ENCODE assay signal across 8 cellular contexts in genomic region chr16:30761427-30761927, GRCh38. TPM values are rescaled to one million over a fixed set of nuclear protein-coding genes. Genes with fewer than 3 reads are reported as not detected.
DNase-seq lines count a peak whose midpoint lies in the region; ATAC-seq, FAIRE-seq and TF ChIP-seq lines count a peak whose summit lies in the region.

No MANE protein-coding gene starts in this region.

- peaks cover 29% of the 10 kb centered on the region for H3K4me1 Mint-ChIP-seq in activated CD4-positive, alpha-beta memory T cell treated with anti-CD3 and anti-CD28 coated beads, Interleukin-2, amount 10 ng/mL, durations not matched to agents 7 days and 5 days
- peaks cover 29 to 35% of the 10 kb centered on the region in 2 donors for H3K4me1 Mint-ChIP-seq in natural killer cell treated with Interleukin-12 subunit alpha and Interleukin-12 subunit beta and Interleukin-15 and Interleukin-18, amount 100 ng/mL, for 72 hours (ENCODE audit: low read depth in 2 of 2)

- POLR2A ChIA-PET in activated CD4-positive, alpha-beta memory T cell treated with anti-CD3 and anti-CD28 coated beads, Interleukin-2, amount 10 ng/mL, durations not matched to agents 7 days and 5 days (lab: Charles Lee), result interaction anchor here (4.5 kb wide), 1 partner anchor 14 kb away, joined by 28 read pairs; the partner anchor contains the start of gene PHKG2

- FAIRE-seq in GM18507 (lab: Jason Lieb, UNC), result peak; percentile 57

- peak overlapping the region; percentile 97 for H3K4me3 Mint-ChIP-seq in activated CD4-positive, alpha-beta memory T cell treated with anti-CD3 and anti-CD28 coated beads, Interleukin-2, amount 10 ng/mL, durations not matched to agents 7 days and 5 days
- peak overlapping the region; percentile 94 for H3K4me3 Mint-ChIP-seq in natural killer cell treated with Interleukin-12 subunit alpha and Interleukin-12 subunit beta and Interleukin-15 and Interleukin-18, amount 100 ng/mL, for 72 hours

- CTCF ChIA-PET in activated CD4-positive, alpha-beta memory T cell treated with anti-CD3 and anti-CD28 coated beads, Interleukin-2, amount 10 ng/mL, durations not matched to agents 7 days and 5 days (lab: Charles Lee), result no interaction called here

- peak overlapping the region; percentile 88 for H3K27ac Mint-ChIP-seq in activated CD4-positive, alpha-beta memory T cell treated with anti-CD3 and anti-CD28 coated beads, Interleukin-2, amount 10 ng/mL, durations not matched to agents 7 days and 5 days
- H3K27ac Mint-ChIP-seq in natural killer cell treated with Interleukin-12 subunit alpha and Interleukin-12 subunit beta and Interleukin-15 and Interleukin-18, amount 100 ng/mL, for 72 hours, result peak overlapping the region; percentile 71 to 91

- H3K36me3 Mint-ChIP-seq in activated CD4-positive, alpha-beta memory T cell treated with anti-CD3 and anti-CD28 coated beads, Interleukin-2, amount 10 ng/mL, durations not matched to agents 7 days and 5 days (ENCODE audit: low read depth), result peaks cover 39% of the 10 kb centered on the region
- H3K36me3 Mint-ChIP-seq in natural killer cell treated with Interleukin-12 subunit alpha and Interleukin-12 subunit beta and Interleukin-15 and Interleukin-18, amount 100 ng/mL, for 72 hours, result peaks cover 13% of the 10 kb centered on the region

- H3K27me3 Mint-ChIP-seq in activated CD4-positive, alpha-beta memory T cell treated with anti-CD3 and anti-CD28 coated beads, Interleukin-2, amount 10 ng/mL, durations not matched to agents 7 days and 5 days, result no peaks in the 10 kb centered on the region
- no peaks in the 10 kb centered on the region for H3K27me3 Mint-ChIP-seq in natural killer cell treated with Interleukin-12 subunit alpha and Interleukin-12 subunit beta and Interleukin-15 and Interleukin-18, amount 100 ng/mL, for 72 hours

- no peak for DNase-seq in GM18507 (ENCODE audit: extremely low spot score, insufficient read length, low read depth)
- DNase-seq in NCI-H2227 treated with DMSO at 0.1 percent for 48 hours (lab: John Stamatoyannopoulos, UW), result peak; percentile 64
- peak; percentile 35 for DNase-seq in activated CD4-positive, alpha-beta memory T cell treated with anti-CD3 and anti-CD28 coated beads, Interleukin-2, amount 10 ng/mL, durations not matched to agents 7 days and 5 days
- DNase-seq in erythroblast (lab: John Stamatoyannopoulos, UW), result peak; percentile 68 to 69
- DNase-seq in natural killer cell treated with Interleukin-12 subunit alpha and Interleukin-12 subunit beta and Interleukin-15 and Interleukin-18, amount 100 ng/mL, for 72 hours (ENCODE audit: low spot score), result peak; percentile 68
- DNase-seq in SKM-1 treated with dmso at 0.1 percent for 144 hours (lab: John Stamatoyannopoulos, UW; ENCODE audit: unreplicated experiment), result no peak
- DNase-seq in middle frontal gyrus (ENCODE audit: extremely low spot score, low spot score), result no peak

- no peak for TF ChIP-seq POLR2A in erythroblast (IDR thresholded peaks at IDR 0.05; ENCODE audit: low read length)

- no peaks in the 10 kb centered on the region for H3K9me3 Mint-ChIP-seq in activated CD4-positive, alpha-beta memory T cell treated with anti-CD3 and anti-CD28 coated beads, Interleukin-2, amount 10 ng/mL, durations not matched to agents 7 days and 5 days
- no peaks in the 10 kb centered on the region for H3K9me3 Mint-ChIP-seq in natural killer cell treated with Interleukin-12 subunit alpha and Interleukin-12 subunit beta and Interleukin-15 and Interleukin-18, amount 100 ng/mL, for 72 hours

- peak; percentile 23 for ATAC-seq in HG02840 (IDR thresholded peaks at IDR 0.05; ENCODE audit: low FRiP score, unreplicated experiment)
- ATAC-seq in natural killer cell treated with Interleukin-12 subunit alpha and Interleukin-12 subunit beta and Interleukin-15 and Interleukin-18, amount 100 ng/mL, for 72 hours, result peak; percentile 57 to 61

RNA-seq across cellular contexts. Expression of gene CFAP119, which starts 0.4 kb away (rescaled TPM):
- total RNA-seq in activated CD4-positive, alpha-beta memory T cell treated with anti-CD3 and anti-CD28 coated beads, Interleukin-2, amount 10 ng/mL, durations not matched to agents 7 days and 5 days, result 1 to 10 TPM; 3.1 to 4.1 TPM
- total RNA-seq in natural killer cell treated with Interleukin-12 subunit alpha and Interleukin-12 subunit beta and Interleukin-15 and Interleukin-18, amount 100 ng/mL, for 72 hours, result 10 to 100 TPM in 1 of 2 donors, 1 to 10 TPM in 1; 3.4 to 17.0 TPM

RNA-seq across cellular contexts. Expression of gene RNF40, which starts 0.6 kb away (rescaled TPM):
- total RNA-seq in activated CD4-positive, alpha-beta memory T cell treated with anti-CD3 and anti-CD28 coated beads, Interleukin-2, amount 10 ng/mL, durations not matched to agents 7 days and 5 days, result 10 to 100 TPM; 96.1 to 96.2 TPM
- total RNA-seq in natural killer cell treated with Interleukin-12 subunit alpha and Interleukin-12 subunit beta and Interleukin-15 and Interleukin-18, amount 100 ng/mL, for 72 hours, result 100 to 1,000 TPM; 120 to 161 TPM

RNA-seq across cellular contexts. Expression of gene PHKG2, which starts 13.3 kb away (rescaled TPM):
- total RNA-seq in activated CD4-positive, alpha-beta memory T cell treated with anti-CD3 and anti-CD28 coated beads, Interleukin-2, amount 10 ng/mL, durations not matched to agents 7 days and 5 days, result 10 to 100 TPM; 34.5 to 38.6 TPM
- total RNA-seq in natural killer cell treated with Interleukin-12 subunit alpha and Interleukin-12 subunit beta and Interleukin-15 and Interleukin-18, amount 100 ng/mL, for 72 hours, result 10 to 100 TPM; 50.2 to 63.8 TPM

RNA-seq across cellular contexts. Expression of gene ZNF629, which starts 25.5 kb away (rescaled TPM):
- 1 to 10 TPM; 1.0 to 1.2 TPM for total RNA-seq in activated CD4-positive, alpha-beta memory T cell treated with anti-CD3 and anti-CD28 coated beads, Interleukin-2, amount 10 ng/mL, durations not matched to agents 7 days and 5 days
- total RNA-seq in natural killer cell treated with Interleukin-12 subunit alpha and Interleukin-12 subunit beta and Interleukin-15 and Interleukin-18, amount 100 ng/mL, for 72 hours, result 1 to 10 TPM in 1 of 2 donors, under 1 TPM in 1; 0.98 to 3.8 TPM

Comparison
In these comparisons a context has a peak if more than half of its experiments do, and no peak if none do; other contexts are left out.
1. DNase-seq: peak in NCI-H2227 treated with DMSO at 0.1 percent for 48 hours (single experiment), activated CD4-positive, alpha-beta memory T cell treated with anti-CD3 and anti-CD28 coated beads, Interleukin-2, amount 10 ng/mL, durations not matched to agents 7 days and 5 days (single experiment), erythroblast (2 of 2) and natural killer cell treated with Interleukin-12 subunit alpha and Interleukin-12 subunit beta and Interleukin-15 and Interleukin-18, amount 100 ng/mL, for 72 hours (single experiment); none in GM18507 (single experiment), SKM-1 treated with dmso at 0.1 percent for 144 hours (single experiment) and middle frontal gyrus (single experiment).